In genomic region chr10:56348101-56348500, GRCh38 we compare ENCODE assay signal across 34 cellular contexts.
"Had no signal": no experiment of that assay in that cellular context is flagged by ENCODE, and none has a peak within 500 bp of the region (broad histone marks: within the 10 kb centered on the region; RNA-seq: fewer than 3 reads in every experiment).

No MANE protein-coding gene starts in this region.

- DNase-seq: Kasumi-1, MG63, MM.1S, MV-4-11, NCI-H1048, NCI-H1092, NCI-H1092 treated with DMSO at 0.1 percent for 48 hours, NCI-H1105, NCI-H1105 treated with DMSO at 0.1 percent for 48 hours, NCI-H1417, NCI-H1417 treated with DMSO at 0.1 percent for 48 hours, NCI-H1436, NCI-H1436 treated with DMSO at 0.1 percent for 48 hours, NCI-H146, NCI-H1694, NCI-H1694 treated with DMSO at 0.1 percent for 48 hours, NCI-H187, NCI-H187 treated with DMSO at 0.1 percent for 48 hours, NCI-H1930, NCI-H2029 treated with DMSO at 0.1 percent for 48 hours, NCI-H2081, NCI-H2081 treated with DMSO at 0.1 percent for 48 hours, NCI-H2107, NCI-H2171, NCI-H2171 treated with DMSO at 0.1 percent for 48 hours, NCI-H2227 treated with DMSO at 0.1 percent for 48 hours, NCI-H226, NCI-H345, NCI-H446, NCI-H446 treated with DMSO at 0.1 percent for 48 hours, NCI-H510A, NCI-H510A treated with DMSO at 0.1 percent for 48 hours, NCI-H524, NCI-H524 treated with DMSO at 0.1 percent for 48 hours had no signal

- H3K27me3 ChIP-seq: MG63 had no signal

- H3K4me3 ChIP-seq: MG63 had no signal

- H3K9me3 ChIP-seq: MG63 had no signal

- H3K36me3 ChIP-seq: MG63 had no signal
